ENCODE assay signal across 8 cellular contexts in genomic region chr22:41204992-41205900, GRCh38. TPM values are rescaled to one million over a fixed set of nuclear protein-coding genes. Genes with fewer than 3 reads are reported as not detected.
DNase-seq lines count a peak whose midpoint lies in the region; ATAC-seq and TF ChIP-seq lines count a peak whose summit lies in the region.

L3MBTL2 (plus strand) TSS chr22:41205312; CDS start chr22:41205363, 51 bp downstream.

- TF ChIP-seq CTCF in C4-2B (conservative IDR thresholded peaks at IDR 0.05) (no peak), left lung (IDR thresholded peaks at IDR 0.05) (no peak)

- ATAC-seq in GM19395 (IDR thresholded peaks at IDR 0.05; ENCODE audit: unreplicated experiment) (peak; percentile 96), HG03565 (IDR thresholded peaks at IDR 0.05; ENCODE audit: unreplicated experiment) (peak; percentile 93), left lung (peak; percentile 100)

- no peaks in the 10 kb centered on the region for H3K9me3 ChIP-seq in left lung

- peak within 1 kb of the TSS; percentile 87 to 92 for H3K4me3 ChIP-seq in left lung

- H3K27ac ChIP-seq in C4-2B (peak within 1 kb of the TSS; percentile 84), left lung (peak within 1 kb of the TSS; percentile 55 to 83)

- H3K4me1 ChIP-seq in left lung = peaks cover 0 to 21% of the 10 kb centered on the region in 2 donors

- intact Hi-C loops in left lung (cut with DNase I) = no loop called here

- DNase-seq in NCI-H774 (lab: John Stamatoyannopoulos, UW) (peak; percentile 88), dermis blood vessel endothelial cell (peak; percentile 97), left lung (peak; percentile 97 to 99)
- DNase-seq in activated CD4-positive, alpha-beta T cell treated with anti-CD3 and anti-CD28 coated beads, Interleukin-2, amount 50 U/mL, for 4 hours = peak; percentile 98 to 99
- DNase-seq in stimulated activated CD4-positive, alpha-beta T cell treated with anti-CD3 and anti-CD28 coated beads, Interleukin-2, amount 100 ng/mL, for 48 hours = peak; percentile 95 to 97

- H3K36me3 ChIP-seq in left lung = peaks cover 0 to 18% of the 10 kb centered on the region in 2 donors

- no peaks in the 10 kb centered on the region for H3K27me3 ChIP-seq in left lung

RNA-seq across cellular contexts. Expression of gene L3MBTL2, which starts in this region (rescaled TPM):
- total RNA-seq in dermis blood vessel endothelial cell (27.8 and 33.2 TPM in 2 replicates), left lung (10 to 100 TPM; 23.4 TPM)

Comparison
In these comparisons a context has a peak if more than half of its experiments do, and no peak if none do; other contexts are left out.
1. Peak in every context shown above with its lines: DNase-seq, ATAC-seq, H3K4me3 ChIP-seq and H3K27ac ChIP-seq.